In the genomic region with DNA sequence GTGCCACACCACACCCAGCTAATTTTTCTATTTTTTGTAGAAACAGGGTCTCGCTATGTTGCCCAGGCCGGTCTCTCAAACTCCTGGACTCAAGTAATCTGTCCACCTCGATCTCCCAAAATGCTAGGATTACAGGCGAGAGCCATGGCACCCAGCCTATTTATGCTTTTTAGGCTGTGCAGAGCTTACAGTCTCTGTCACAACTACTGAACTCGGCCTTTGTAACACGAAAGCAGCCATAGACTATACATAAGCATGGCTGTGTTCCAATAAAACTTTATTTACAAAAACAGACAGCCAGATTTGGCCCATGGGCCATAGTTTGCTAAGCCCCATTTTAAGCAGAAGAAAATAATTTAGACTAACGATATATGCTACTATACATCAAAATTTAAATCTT, we compare ENCODE assay signal across 19 cellular contexts. TPM values are rescaled to one million over a fixed set of nuclear protein-coding genes. Genes with fewer than 3 reads are reported as not detected.
DNase-seq lines count a peak whose midpoint lies in the region; ATAC-seq and TF ChIP-seq lines count a peak whose summit lies in the region.
"Had no signal": no experiment of that assay in that cellular context is flagged by ENCODE, and none has a peak within 500 bp of the region (broad histone marks: within the 10 kb centered on the region; RNA-seq: fewer than 3 reads in every experiment).

No MANE protein-coding gene starts in this region.

- H3K4me1 ChIP-seq in heart left ventricle = peaks cover 0 to 29% (median 3%) of the 10 kb centered on the region in 12 donors
- H3K4me1 ChIP-seq in foreskin keratinocyte = peaks cover 7% of the 10 kb centered on the region
- peaks cover 2% of the 10 kb centered on the region for H3K4me1 ChIP-seq in urinary bladder (ENCODE audit: insufficient read depth)

- H3K27ac ChIP-seq in heart left ventricle = peak overlapping the region; percentile 39 to 79 (median 63)
- H3K27ac ChIP-seq in foreskin keratinocyte = peak overlapping the region; percentile 15
- peak overlapping the region; percentile 88 for H3K27ac ChIP-seq in urinary bladder (ENCODE audit: low read depth)
- H3K27ac ChIP-seq: 22Rv1, neutrophil had no signal

- POLR2A ChIA-PET in T-cell (lab: Charles Lee) = no interaction called here

- CTCF ChIA-PET in T-cell (lab: Charles Lee) = no interaction called here

- no peaks in the 10 kb centered on the region for H3K36me3 Mint-ChIP-seq in T-cell
- H3K36me3 Mint-ChIP-seq: CD4-positive, alpha-beta memory T cell had no signal

- no peak overlapping the region for H3K27ac Mint-ChIP-seq in T-cell
- H3K27ac Mint-ChIP-seq: CD4-positive, alpha-beta memory T cell; H9 had no signal

- H3K4me1 Mint-ChIP-seq in T-cell = no peaks in the 10 kb centered on the region
- H3K4me1 Mint-ChIP-seq: CD4-positive, alpha-beta memory T cell; central memory CD8-positive, alpha-beta T cell; H9 had no signal

- peaks cover 0 to 97% (median 70%) of the 10 kb centered on the region in 9 donors for H3K36me3 ChIP-seq in heart left ventricle
- H3K36me3 ChIP-seq in urinary bladder (ENCODE audit: insufficient read depth) = no peaks in the 10 kb centered on the region
- H3K36me3 ChIP-seq: neutrophil had no signal

- H3K9me3 Mint-ChIP-seq in T-cell = no peaks in the 10 kb centered on the region
- H3K9me3 Mint-ChIP-seq: CD4-positive, alpha-beta memory T cell; central memory CD8-positive, alpha-beta T cell; H9 had no signal

- ATAC-seq in heart left ventricle (peak in 1 of 4 donors; percentile 2), Right ventricle myocardium superior (ENCODE audit: poor library complexity) (no peak), foreskin keratinocyte (no peak), HG03280 (IDR thresholded peaks at IDR 0.05; ENCODE audit: unreplicated experiment) (no peak), T-cell (replicated peaks in 1 of 4) (no peak), HG03196 (IDR thresholded peaks at IDR 0.05; ENCODE audit: unreplicated experiment) (no peak)

- no peaks in the 10 kb centered on the region for H3K27me3 Mint-ChIP-seq in T-cell
- H3K27me3 Mint-ChIP-seq: central memory CD8-positive, alpha-beta T cell had no signal

- no peak overlapping the region for H3K4me3 Mint-ChIP-seq in T-cell
- H3K4me3 Mint-ChIP-seq: CD4-positive, alpha-beta memory T cell; central memory CD8-positive, alpha-beta T cell; H9 had no signal

- WGBS in heart left ventricle, 4 donors = 85 to 94% (median 91%) methylated on average over 7 of the region's 7 CpGs
- 67% methylated on average over 7 of the region's 7 CpGs for WGBS in urinary bladder

- H3K27me3 ChIP-seq in heart left ventricle (no peaks in the 10 kb centered on the region), foreskin keratinocyte (no peaks in the 10 kb centered on the region)
- H3K27me3 ChIP-seq: neutrophil had no signal

- TF ChIP-seq POLR2A in heart left ventricle (IDR thresholded peaks at IDR 0.05) = no peak

- H3K4me3 ChIP-seq in heart left ventricle (no peak overlapping the region), urinary bladder (ENCODE audit: low read depth, low read length) (no peak overlapping the region)

- H3K9me3 ChIP-seq in heart left ventricle = no peaks in the 10 kb centered on the region
- H3K9me3 ChIP-seq: neutrophil had no signal

- DNase-seq in heart left ventricle = no peak
- DNase-seq in Right ventricle myocardium superior = no peak
- no peak for DNase-seq in foreskin keratinocyte
- DNase-seq in posterior vena cava (ENCODE audit: low spot score) = peak; percentile 38
- no peak for DNase-seq in T-cell
- DNase-seq: activated naive CD4-positive, alpha-beta T cell treated with anti-CD3 and anti-CD28 coated beads, Interleukin-2, amount 50 U/mL, for 16 hours; CD4-positive, alpha-beta memory T cell; H9; KG1; NCI-H1436; NCI-H345; OCI-M1; stimulated activated CD4-positive, alpha-beta T cell treated with anti-CD3 and anti-CD28 coated beads, Interleukin-15, amount 100 ng/mL, for 24 hours had no signal

- intact Hi-C loops in heart left ventricle (cut with DNase I) (no loop called here), Right ventricle myocardium superior (cut with DNase I) (no loop called here), posterior vena cava (cut with DNase I) (no loop called here)

- no peak for TF ChIP-seq CTCF in heart left ventricle (IDR thresholded peaks at IDR 0.05)
- no peak for TF ChIP-seq CTCF in foreskin keratinocyte (conservative IDR thresholded peaks at IDR 0.05)

RNA-seq across cellular contexts. Expression of a gene that starts 54.4 kb away (rescaled TPM):
- total RNA-seq in heart left ventricle = 100 to 1,000 TPM in 2 of 9 donors, 10 to 100 TPM in 7; 33.3 to 157 (median 61.7) TPM
- polyA plus RNA-seq in heart left ventricle = 10 to 100 TPM; 19.4 to 89.6 TPM
- 51.2 TPM for total RNA-seq in Right ventricle myocardium superior
- total RNA-seq in foreskin keratinocyte = 8.5 and 17.5 TPM in 2 replicates
- polyA plus RNA-seq in foreskin keratinocyte = 3.4 and 5.6 TPM in 2 replicates
- 100 to 1,000 TPM; 122 to 189 TPM for total RNA-seq in posterior vena cava
- 158 TPM for total RNA-seq in urinary bladder
- 207 TPM for polyA plus RNA-seq in urinary bladder
- under 1 TPM in 4 of 5 donors, not detected in 1; 0.05 to 0.50 (median 0.34) TPM for total RNA-seq in T-cell
- polyA plus RNA-seq: CD4-positive, alpha-beta memory T cell had no signal

Comparison
In these comparisons a context has a peak if more than half of its experiments do, and no peak if none do; other contexts are left out.
1. H3K27ac ChIP-seq: peak in every context shown above with its lines; median percentile 88 in urinary bladder; 63 in heart left ventricle; 15 in foreskin keratinocyte.